In genomic region chr1:148439654-148440325, GRCh38 we compare ENCODE assay signal across 10 cellular contexts. TPM values are rescaled to one million over a fixed set of nuclear protein-coding genes. Genes with fewer than 3 reads are reported as not detected.
"Had no signal": no experiment of that assay in that cellular context is flagged by ENCODE, and none has a peak within 500 bp of the region (broad histone marks: within the 10 kb centered on the region; RNA-seq: fewer than 3 reads in every experiment).

No MANE protein-coding gene starts in this region.

RNA-seq across cellular contexts. Expression of gene PPIAL4G, which starts 43.3 kb away (rescaled TPM):
- total RNA-seq: dermis microvascular lymphatic vessel endothelial cell, fibroblast of villous mesenchyme, mammary epithelial cell, mesenteric fat pad, psoas muscle, renal cortical epithelial cell, right cardiac atrium, skeletal muscle tissue, thoracic aorta, tibial nerve had no signal
- polyA plus RNA-seq: mammary epithelial cell, psoas muscle, right cardiac atrium had no signal
